In the genomic region with DNA sequence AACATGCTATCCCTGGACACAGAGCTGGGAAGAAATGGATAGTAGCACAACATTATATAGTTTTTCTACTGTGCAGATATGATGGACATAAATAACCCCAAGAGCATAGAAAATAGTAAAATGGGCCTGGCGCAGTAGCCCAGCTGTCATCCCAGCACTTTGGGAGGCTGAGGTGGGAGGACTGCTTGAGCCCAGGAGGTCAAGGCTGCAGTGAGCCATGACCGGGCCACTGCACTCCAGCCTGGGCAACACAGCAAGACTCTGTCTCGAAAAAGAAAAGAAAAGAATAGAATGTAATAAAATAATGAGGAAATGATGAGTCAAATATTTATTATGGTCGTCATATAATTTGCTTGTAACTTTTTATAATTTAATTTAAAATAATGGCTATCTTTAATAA, we compare ENCODE assay signal across 1 cellular context.
TF ChIP-seq lines count a peak whose summit lies in the region.

No MANE protein-coding gene starts in this region.

TF ChIP-seq in HepG2, 621 proteins besides CTCF, POLR2A, EP300 and RAD21:
- TF ChIP-seq, protein P1, sequence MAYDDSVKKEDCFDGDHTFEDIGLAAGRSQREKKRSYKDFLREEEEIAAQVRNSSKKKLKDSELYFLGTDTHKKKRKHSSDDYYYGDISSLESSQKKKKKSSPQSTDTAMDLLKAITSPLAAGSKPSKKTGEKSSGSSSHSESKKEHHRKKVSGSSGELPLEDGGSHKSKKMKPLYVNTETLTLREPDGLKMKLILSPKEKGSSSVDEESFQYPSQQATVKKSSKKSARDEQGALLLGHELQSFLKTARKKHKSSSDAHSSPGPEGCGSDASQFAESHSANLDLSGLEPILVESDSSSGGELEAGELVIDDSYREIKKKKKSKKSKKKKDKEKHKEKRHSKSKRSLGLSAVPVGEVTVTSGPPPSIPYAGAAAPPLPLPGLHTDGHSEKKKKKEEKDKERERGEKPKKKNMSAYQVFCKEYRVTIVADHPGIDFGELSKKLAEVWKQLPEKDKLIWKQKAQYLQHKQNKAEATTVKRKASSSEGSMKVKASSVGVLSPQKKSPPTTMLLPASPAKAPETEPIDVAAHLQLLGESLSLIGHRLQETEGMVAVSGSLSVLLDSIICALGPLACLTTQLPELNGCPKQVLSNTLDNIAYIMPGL (CRISPR knock-in tag; IDR thresholded peaks at IDR 0.05; ENCODE audit: borderline replicate concordance in 1 of 2, low read depth in 1 of 2): no peak
- TF ChIP-seq, protein P2, sequence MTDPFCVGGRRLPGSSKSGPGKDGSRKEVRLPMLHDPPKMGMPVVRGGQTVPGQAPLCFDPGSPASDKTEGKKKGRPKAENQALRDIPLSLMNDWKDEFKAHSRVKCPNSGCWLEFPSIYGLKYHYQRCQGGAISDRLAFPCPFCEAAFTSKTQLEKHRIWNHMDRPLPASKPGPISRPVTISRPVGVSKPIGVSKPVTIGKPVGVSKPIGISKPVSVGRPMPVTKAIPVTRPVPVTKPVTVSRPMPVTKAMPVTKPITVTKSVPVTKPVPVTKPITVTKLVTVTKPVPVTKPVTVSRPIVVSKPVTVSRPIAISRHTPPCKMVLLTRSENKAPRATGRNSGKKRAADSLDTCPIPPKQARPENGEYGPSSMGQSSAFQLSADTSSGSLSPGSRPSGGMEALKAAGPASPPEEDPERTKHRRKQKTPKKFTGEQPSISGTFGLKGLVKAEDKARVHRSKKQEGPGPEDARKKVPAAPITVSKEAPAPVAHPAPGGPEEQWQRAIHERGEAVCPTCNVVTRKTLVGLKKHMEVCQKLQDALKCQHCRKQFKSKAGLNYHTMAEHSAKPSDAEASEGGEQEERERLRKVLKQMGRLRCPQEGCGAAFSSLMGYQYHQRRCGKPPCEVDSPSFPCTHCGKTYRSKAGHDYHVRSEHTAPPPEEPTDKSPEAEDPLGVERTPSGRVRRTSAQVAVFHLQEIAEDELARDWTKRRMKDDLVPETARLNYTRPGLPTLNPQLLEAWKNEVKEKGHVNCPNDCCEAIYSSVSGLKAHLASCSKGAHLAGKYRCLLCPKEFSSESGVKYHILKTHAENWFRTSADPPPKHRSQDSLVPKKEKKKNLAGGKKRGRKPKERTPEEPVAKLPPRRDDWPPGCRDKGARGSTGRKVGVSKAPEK (CRISPR knock-in tag; IDR thresholded peaks at IDR 0.05; ENCODE audit: borderline replicate concordance): no peak
- TF ChIP-seq ZNF770 (CRISPR knock-in tag; IDR thresholded peaks at IDR 0.05) (peak; percentile 60), ZBTB49 (CRISPR knock-in tag; IDR thresholded peaks at IDR 0.05; ENCODE audit: borderline replicate concordance) (no peak), ZBTB4 (CRISPR knock-in tag; IDR thresholded peaks at IDR 0.05; ENCODE audit: borderline replicate concordance) (no peak), ZNF121 (CRISPR knock-in tag; IDR thresholded peaks at IDR 0.05) (peak; percentile 68), BATF2 (CRISPR knock-in tag; IDR thresholded peaks at IDR 0.05) (no peak), ZFP36 (IDR thresholded peaks at IDR 0.05; ENCODE audit: borderline replicate concordance, low read depth, low read length, partially characterized antibody) (no peak), ZNF263 (CRISPR knock-in tag; IDR thresholded peaks at IDR 0.05) (peak; percentile 48; the same call in 1 of the 2 replicates), ZNF251 (CRISPR knock-in tag; IDR thresholded peaks at IDR 0.05) (no peak), RERE (CRISPR knock-in tag; IDR thresholded peaks at IDR 0.05; ENCODE audit: low read depth) (no peak), NFE2L1 (CRISPR knock-in tag; IDR thresholded peaks at IDR 0.05; ENCODE audit: borderline replicate concordance) (no peak)
- TF ChIP-seq, protein P3, sequence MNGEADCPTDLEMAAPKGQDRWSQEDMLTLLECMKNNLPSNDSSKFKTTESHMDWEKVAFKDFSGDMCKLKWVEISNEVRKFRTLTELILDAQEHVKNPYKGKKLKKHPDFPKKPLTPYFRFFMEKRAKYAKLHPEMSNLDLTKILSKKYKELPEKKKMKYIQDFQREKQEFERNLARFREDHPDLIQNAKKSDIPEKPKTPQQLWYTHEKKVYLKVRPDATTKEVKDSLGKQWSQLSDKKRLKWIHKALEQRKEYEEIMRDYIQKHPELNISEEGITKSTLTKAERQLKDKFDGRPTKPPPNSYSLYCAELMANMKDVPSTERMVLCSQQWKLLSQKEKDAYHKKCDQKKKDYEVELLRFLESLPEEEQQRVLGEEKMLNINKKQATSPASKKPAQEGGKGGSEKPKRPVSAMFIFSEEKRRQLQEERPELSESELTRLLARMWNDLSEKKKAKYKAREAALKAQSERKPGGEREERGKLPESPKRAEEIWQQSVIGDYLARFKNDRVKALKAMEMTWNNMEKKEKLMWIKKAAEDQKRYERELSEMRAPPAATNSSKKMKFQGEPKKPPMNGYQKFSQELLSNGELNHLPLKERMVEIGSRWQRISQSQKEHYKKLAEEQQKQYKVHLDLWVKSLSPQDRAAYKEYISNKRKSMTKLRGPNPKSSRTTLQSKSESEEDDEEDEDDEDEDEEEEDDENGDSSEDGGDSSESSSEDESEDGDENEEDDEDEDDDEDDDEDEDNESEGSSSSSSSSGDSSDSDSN (CRISPR knock-in tag; IDR thresholded peaks at IDR 0.05): no peak
- TF ChIP-seq, protein P4, sequence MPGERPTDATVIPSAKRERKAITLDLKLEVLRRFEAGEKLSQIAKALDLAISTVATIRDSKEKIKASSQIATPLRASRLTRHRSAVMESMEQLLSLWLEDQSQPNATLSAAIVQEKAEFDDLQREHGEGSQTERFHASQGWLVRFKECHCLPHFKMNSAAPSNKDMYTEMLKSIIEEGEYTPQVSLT (CRISPR knock-in tag; IDR thresholded peaks at IDR 0.05; ENCODE audit: borderline replicate concordance, low read depth): no peak
